In genomic region chr15:66085128-66085527, GRCh38 we compare ENCODE assay signal across 13 cellular contexts.
A peak's percentile ranks its signal among the peaks of the same experiment; 100 is the strongest.
DNase-seq lines count a peak whose midpoint lies in the region; ATAC-seq and TF ChIP-seq lines count a peak whose summit lies in the region.
"Had no signal": no experiment of that assay in that cellular context is flagged by ENCODE, and none has a peak within 500 bp of the region (broad histone marks: within the 10 kb centered on the region; RNA-seq: fewer than 3 reads in every experiment).

No MANE protein-coding gene starts in this region.

- H3K9ac ChIP-seq in neural progenitor cell, result no peak overlapping the region

- peaks cover 2% of the 10 kb centered on the region for H3K27me3 Mint-ChIP-seq in activated CD4-positive, alpha-beta T cell treated with anti-CD3 and anti-CD28 coated beads for 36 hours
- H3K27me3 Mint-ChIP-seq in neural progenitor cell (ENCODE audit: insufficient read depth, low read depth), result peaks cover 7% of the 10 kb centered on the region

- H3K4me1 ChIP-seq in neural progenitor cell, result no peaks in the 10 kb centered on the region

- no peaks in the 10 kb centered on the region for H3K4me1 Mint-ChIP-seq in activated CD4-positive, alpha-beta T cell treated with anti-CD3 and anti-CD28 coated beads for 36 hours
- peaks cover 3% of the 10 kb centered on the region for H3K4me1 Mint-ChIP-seq in neural progenitor cell

- no peak overlapping the region for H3K4me3 ChIP-seq in Jurkat, Clone E6-1 (ENCODE audit: low read length)
- no peak overlapping the region for H3K4me3 ChIP-seq in neural progenitor cell
- H3K4me3 ChIP-seq: heart left ventricle had no signal

- no peak overlapping the region for H3K4me3 Mint-ChIP-seq in activated CD4-positive, alpha-beta T cell treated with anti-CD3 and anti-CD28 coated beads for 36 hours
- no peak overlapping the region for H3K4me3 Mint-ChIP-seq in neural progenitor cell

- H3F3A ChIP-seq in neural progenitor cell (ENCODE audit: low read depth), result no peaks in the 10 kb centered on the region

- TF ChIP-seq CTCF in neural progenitor cell (IDR thresholded peaks at IDR 0.05), result peak; percentile 47

- H2AFZ ChIP-seq in neural progenitor cell (replicated peaks), result no peak overlapping the region

- H3K9me3 Mint-ChIP-seq in activated CD4-positive, alpha-beta T cell treated with anti-CD3 and anti-CD28 coated beads for 36 hours (ENCODE audit: low read depth), result peaks cover 3% of the 10 kb centered on the region
- H3K9me3 Mint-ChIP-seq in neural progenitor cell, result peaks cover 4% of the 10 kb centered on the region

- CTCF ChIA-PET in activated CD4-positive, alpha-beta T cell treated with anti-CD3 and anti-CD28 coated beads for 36 hours (lab: Charles Lee), result interaction anchor here (0.6 to 1.4 kb wide), 2 partner anchors 60 to 198 kb away, joined by 3 to 4 read pairs; no protein-coding TSS in a partner anchor

- H4K20me1 ChIP-seq in neural progenitor cell (ENCODE audit: low read depth), result no peaks in the 10 kb centered on the region

- no peaks in the 10 kb centered on the region for H3K36me3 ChIP-seq in neural progenitor cell
- H3K36me3 ChIP-seq: heart left ventricle had no signal

- H3K36me3 Mint-ChIP-seq in activated CD4-positive, alpha-beta T cell treated with anti-CD3 and anti-CD28 coated beads for 36 hours (ENCODE audit: low read depth), result no peaks in the 10 kb centered on the region
- no peaks in the 10 kb centered on the region for H3K36me3 Mint-ChIP-seq in neural progenitor cell

- intact Hi-C loops in activated CD4-positive, alpha-beta T cell treated with anti-CD3 and anti-CD28 coated beads for 36 hours (cut with DNase I, micrococcal nuclease), result no loop called here

- H3K27ac Mint-ChIP-seq in activated CD4-positive, alpha-beta T cell treated with anti-CD3 and anti-CD28 coated beads for 36 hours, result no peak overlapping the region
- no peak overlapping the region for H3K27ac Mint-ChIP-seq in neural progenitor cell

- no peaks in the 10 kb centered on the region for H3K27me3 ChIP-seq in neural progenitor cell
- H3K27me3 ChIP-seq: heart left ventricle had no signal

- no peak overlapping the region for H3K27ac ChIP-seq in neural progenitor cell
- H3K27ac ChIP-seq: heart left ventricle had no signal

- H3K4me2 ChIP-seq in neural progenitor cell, result no peak overlapping the region

- H3K9me3 ChIP-seq in neural progenitor cell (ENCODE audit: low read depth), result no peaks in the 10 kb centered on the region

- POLR2A ChIA-PET in activated CD4-positive, alpha-beta T cell treated with anti-CD3 and anti-CD28 coated beads for 36 hours (lab: Charles Lee), result no interaction called here

- no peak for ATAC-seq in activated CD4-positive, alpha-beta T cell treated with anti-CD3 and anti-CD28 coated beads for 36 hours
- ATAC-seq in GM21737 (IDR thresholded peaks at IDR 0.05; ENCODE audit: unreplicated experiment) (no peak), GM18517 (IDR thresholded peaks at IDR 0.05; ENCODE audit: unreplicated experiment) (no peak)
- ATAC-seq: heart left ventricle had no signal

- DNase-seq in activated CD4-positive, alpha-beta T cell treated with anti-CD3 and anti-CD28 coated beads for 36 hours, result peak; percentile 32
- DNase-seq in activated CD4-positive, alpha-beta T cell treated with anti-CD3 and anti-CD28 coated beads for 1 hour, result no peak
- DNase-seq in Jurkat, Clone E6-1 (ENCODE audit: low read depth, low spot score), result peak; percentile 34
- DNase-seq in activated CD4-positive, alpha-beta T cell treated with anti-CD3 and anti-CD28 coated beads, Interleukin-2, amount 50 U/mL, for 1 hour, result peak; percentile 10
- DNase-seq in neural progenitor cell (ENCODE audit: low spot score) (no peak), foreskin melanocyte (no peak)
- DNase-seq: activated gamma-delta T cell treated with Interleukin-2 at 50 U/mL for 16 hours, GF-D8, heart left ventricle, midbrain, T-helper 9 cell had no signal

- no peaks in the 10 kb centered on the region for H3K79me2 ChIP-seq in neural progenitor cell (ENCODE audit: low read depth)

Comparison
In these comparisons a context has a peak if more than half of its experiments do, and no peak if none do; other contexts are left out.
1. DNase-seq: peak in activated CD4-positive, alpha-beta T cell treated with anti-CD3 and anti-CD28 coated beads for 36 hours (single experiment), Jurkat, Clone E6-1 (single experiment) and activated CD4-positive, alpha-beta T cell treated with anti-CD3 and anti-CD28 coated beads, Interleukin-2, amount 50 U/mL, for 1 hour (single experiment); none in activated CD4-positive, alpha-beta T cell treated with anti-CD3 and anti-CD28 coated beads for 1 hour (single experiment), neural progenitor cell (single experiment) and foreskin melanocyte (single experiment).